8 cellular contexts compared by ENCODE assay signal in the genomic region with DNA sequence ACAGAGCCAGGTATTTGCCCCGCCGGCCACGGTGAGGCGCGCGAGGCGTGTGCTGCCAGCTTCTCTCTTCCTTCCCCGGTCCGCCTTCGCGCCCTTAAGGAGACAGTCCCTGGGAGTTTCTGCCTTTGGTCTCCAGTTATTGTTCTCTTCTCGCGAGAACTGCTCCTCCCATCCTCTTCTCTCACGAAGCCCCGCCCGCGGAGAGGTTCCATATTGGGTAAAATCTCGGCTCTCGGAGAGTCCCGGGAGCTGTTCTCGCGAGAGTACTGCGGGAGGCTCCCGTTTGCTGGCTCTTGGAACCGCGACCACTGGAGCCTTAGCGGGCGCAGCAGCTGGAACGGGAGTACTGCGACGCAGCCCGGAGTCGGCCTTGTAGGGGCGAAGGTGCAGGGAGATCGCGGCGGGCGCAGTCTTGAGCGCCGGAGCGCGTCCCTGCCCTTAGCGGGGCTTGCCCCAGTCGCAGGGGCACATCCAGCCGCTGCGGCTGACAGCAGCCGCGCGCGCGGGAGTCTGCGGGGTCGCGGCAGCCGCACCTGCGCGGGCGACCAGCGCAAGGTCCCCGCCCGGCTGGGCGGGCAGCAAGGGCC. TPM values are rescaled to one million over a fixed set of nuclear protein-coding genes. Genes with fewer than 3 reads are reported as not detected.
DNase-seq lines count a peak whose midpoint lies in the region; ATAC-seq, FAIRE-seq and TF ChIP-seq lines count a peak whose summit lies in the region.

A gene (plus strand): TSS at position 308 of the 587 bp plus-strand sequence. CDS start 350 bp downstream, outside the sequence.

- peak; percentile 96 for FAIRE-seq in H54 (lab: Jason Lieb, UNC)

- H3K27me3 ChIP-seq in RWPE2 (ENCODE audit: insufficient read depth, poor library complexity, severe bottlenecking) (no peaks in the 10 kb centered on the region), fibroblast of lung (ENCODE audit: control insufficient read depth, insufficient read depth, low read length) (no peaks in the 10 kb centered on the region)

- H3K79me2 ChIP-seq in fibroblast of lung (ENCODE audit: control insufficient read depth, insufficient read depth, low read length), result peaks cover 49% of the 10 kb centered on the region

- no peaks in the 10 kb centered on the region for H4K20me1 ChIP-seq in fibroblast of lung (ENCODE audit: control insufficient read depth, extremely low read depth, insufficient read depth, low read length)

- TF ChIP-seq CTCF in RWPE2 (IDR thresholded peaks at IDR 0.05; ENCODE audit: poor library complexity, severe bottlenecking) (peak; percentile 97), fibroblast of lung (conservative IDR thresholded peaks at IDR 0.05 in 1 of 2, IDR thresholded peaks at IDR 0.05 in 1 of 2; ENCODE audit: low read depth in 1 of 2, low read length in 2 of 2) (peak; percentile 81 to 87)

- TF ChIP-seq POLR2A in H54 (IDR thresholded peaks at IDR 0.05; ENCODE audit: low read depth, low read length), result peak; percentile 91

- peaks cover 21% of the 10 kb centered on the region for H3K27me3 Mint-ChIP-seq in activated T-helper 2 cell treated with anti-CD3 and anti-CD28 coated beads, Interferon-gamma antibody, Interleukin-2, Interleukin-4, amounts not matched to agents 10 μg/mL and 5 μg/mL and 100 μg/mL, durations not matched to agents 14 hours and 24 hours and 36 hours (ENCODE audit: low read depth)
- H3K27me3 Mint-ChIP-seq in naive thymus-derived CD8-positive, alpha-beta T cell, result peaks cover 16 to 28% (median 21%) of the 10 kb centered on the region in 5 donors

- H3K9ac ChIP-seq in ES-I3 (ENCODE audit: low read depth, low read length), result peak within 1 kb of the TSS; percentile 91
- peak within 1 kb of the TSS; percentile 95 for H3K9ac ChIP-seq in fibroblast of lung (ENCODE audit: insufficient read depth, low read length)

- H3K36me3 Mint-ChIP-seq in activated T-helper 2 cell treated with anti-CD3 and anti-CD28 coated beads, Interferon-gamma antibody, Interleukin-2, Interleukin-4, amounts not matched to agents 10 μg/mL and 5 μg/mL and 100 μg/mL, durations not matched to agents 14 hours and 24 hours and 36 hours (ENCODE audit: low read depth), result peaks cover 17% of the 10 kb centered on the region
- H3K36me3 Mint-ChIP-seq in naive thymus-derived CD8-positive, alpha-beta T cell, result peaks cover 0 to 5% (median 5%) of the 10 kb centered on the region in 3 donors

- intact Hi-C loops in activated T-helper 2 cell treated with anti-CD3 and anti-CD28 coated beads, Interferon-gamma antibody, Interleukin-2, Interleukin-4, amounts not matched to agents 10 μg/mL and 5 μg/mL and 100 μg/mL, durations not matched to agents 14 hours and 24 hours and 36 hours (cut with micrococcal nuclease), result loop anchor here (1.0 to 5.0 kb wide), 10 partner anchors 55 to 570 kb away; a partner anchor contains a TSS

- H3K9me3 Mint-ChIP-seq in activated T-helper 2 cell treated with anti-CD3 and anti-CD28 coated beads, Interferon-gamma antibody, Interleukin-2, Interleukin-4, amounts not matched to agents 10 μg/mL and 5 μg/mL and 100 μg/mL, durations not matched to agents 14 hours and 24 hours and 36 hours, result no peaks in the 10 kb centered on the region
- H3K9me3 Mint-ChIP-seq in naive thymus-derived CD8-positive, alpha-beta T cell, result no peaks in the 10 kb centered on the region

- peak within 1 kb of the TSS; percentile 73 for H3K4me3 ChIP-seq in RWPE2 (ENCODE audit: severe bottlenecking)
- peak within 1 kb of the TSS; percentile 79 to 100 (median 92) for H3K4me3 ChIP-seq in fibroblast of lung (replicated peaks in 1 of 4; ENCODE audit: control extremely low read depth in 1 of 4, insufficient read depth in 1 of 4, low read depth in 3 of 4, low read length in 4 of 4)

- H3K9me3 ChIP-seq in ES-I3 (ENCODE audit: control insufficient read depth, insufficient read depth, low read length) (no peaks in the 10 kb centered on the region), RWPE2 (ENCODE audit: severe bottlenecking) (no peaks in the 10 kb centered on the region), fibroblast of lung (ENCODE audit: control insufficient read depth, insufficient read depth, low read depth, low read length) (no peaks in the 10 kb centered on the region)

- POLR2A ChIA-PET in naive thymus-derived CD8-positive, alpha-beta T cell (lab: Charles Lee), result interaction anchor here (0.6 to 5.3 kb wide), 24 partner anchors 18 to 727 kb away, joined by 3 to 71 read pairs (median 4); a partner anchor contains a TSS

- H3K4me1 Mint-ChIP-seq in activated T-helper 2 cell treated with anti-CD3 and anti-CD28 coated beads, Interferon-gamma antibody, Interleukin-2, Interleukin-4, amounts not matched to agents 10 μg/mL and 5 μg/mL and 100 μg/mL, durations not matched to agents 14 hours and 24 hours and 36 hours (ENCODE audit: low read depth), result peaks cover 32% of the 10 kb centered on the region
- H3K4me1 Mint-ChIP-seq in naive thymus-derived CD8-positive, alpha-beta T cell, result peaks cover 19 to 43% (median 40%) of the 10 kb centered on the region in 4 donors

- H3K27ac ChIP-seq in RWPE2 (ENCODE audit: poor library complexity, severe bottlenecking), result peak within 1 kb of the TSS; percentile 83
- H3K27ac ChIP-seq in fibroblast of lung (ENCODE audit: insufficient read depth, low read length), result peak within 1 kb of the TSS; percentile 84

- peak; percentile 85 for ATAC-seq in RWPE2 (ENCODE audit: low read depth)
- peak; percentile 83 to 88 for ATAC-seq in naive thymus-derived CD8-positive, alpha-beta T cell

- H3K4me2 ChIP-seq in fibroblast of lung (ENCODE audit: extremely low read depth, insufficient read depth, low read length), result peak within 1 kb of the TSS; percentile 73

- peak; percentile 96 for DNase-seq in H54 (ENCODE audit: insufficient read length, low spot score)
- peak; percentile 100 for DNase-seq in LoVo (ENCODE audit: low spot score)
- peak; percentile 99 for DNase-seq in RWPE2 (ENCODE audit: low spot score)
- peak; percentile 99 for DNase-seq in activated T-helper 2 cell treated with anti-CD3 and anti-CD28 coated beads, Interferon-gamma antibody, Interleukin-2, Interleukin-4, amounts not matched to agents 10 μg/mL and 5 μg/mL and 100 μg/mL, durations not matched to agents 14 hours and 24 hours and 36 hours (ENCODE audit: low spot score)
- DNase-seq in fibroblast of lung (ENCODE audit: low read depth in 2 of 2), result peak; percentile 98 to 100
- peak; percentile 93 to 100 (median 99) for DNase-seq in naive thymus-derived CD8-positive, alpha-beta T cell
- DNase-seq in stimulated activated naive CD4-positive, alpha-beta T cell (lab: John Stamatoyannopoulos, UW), result peak; percentile 93 to 99 (median 99)

- no peaks in the 10 kb centered on the region for H3K36me3 ChIP-seq in ES-I3 (ENCODE audit: insufficient read depth, low read length)
- H3K36me3 ChIP-seq in RWPE2 (ENCODE audit: low read depth), result no peaks in the 10 kb centered on the region; the same call in 1 of the 2 replicates
- H3K36me3 ChIP-seq in fibroblast of lung (ENCODE audit: control insufficient read depth, insufficient read depth, low read length), result no peaks in the 10 kb centered on the region

- H3K4me1 ChIP-seq in ES-I3 (ENCODE audit: insufficient read depth, low read length), result peaks cover 29% of the 10 kb centered on the region
- H3K4me1 ChIP-seq in RWPE2 (ENCODE audit: insufficient read depth, poor library complexity, severe bottlenecking), result peaks cover 11% of the 10 kb centered on the region
- peaks cover 10% of the 10 kb centered on the region for H3K4me1 ChIP-seq in fibroblast of lung (ENCODE audit: control insufficient read depth, extremely low read depth, insufficient read depth, low read length)

- H3K4me3 Mint-ChIP-seq in activated T-helper 2 cell treated with anti-CD3 and anti-CD28 coated beads, Interferon-gamma antibody, Interleukin-2, Interleukin-4, amounts not matched to agents 10 μg/mL and 5 μg/mL and 100 μg/mL, durations not matched to agents 14 hours and 24 hours and 36 hours (ENCODE audit: low read depth), result peak within 1 kb of the TSS; percentile 95
- H3K4me3 Mint-ChIP-seq in naive thymus-derived CD8-positive, alpha-beta T cell, result peak within 1 kb of the TSS; percentile 85 to 97 (median 94)

- peak within 1 kb of the TSS; percentile 93 for H2AFZ ChIP-seq in fibroblast of lung (ENCODE audit: low read length)

- peak within 1 kb of the TSS; percentile 89 for H3K27ac Mint-ChIP-seq in activated T-helper 2 cell treated with anti-CD3 and anti-CD28 coated beads, Interferon-gamma antibody, Interleukin-2, Interleukin-4, amounts not matched to agents 10 μg/mL and 5 μg/mL and 100 μg/mL, durations not matched to agents 14 hours and 24 hours and 36 hours
- peak within 1 kb of the TSS; percentile 74 to 96 (median 94) for H3K27ac Mint-ChIP-seq in naive thymus-derived CD8-positive, alpha-beta T cell

RNA-seq across cellular contexts. Expression of the gene that starts here (rescaled TPM):
- total RNA-seq in activated T-helper 2 cell treated with anti-CD3 and anti-CD28 coated beads, Interferon-gamma antibody, Interleukin-2, Interleukin-4, amounts not matched to agents 10 μg/mL and 5 μg/mL and 100 μg/mL, durations not matched to agents 14 hours and 24 hours and 36 hours, result 44.3 and 46.5 TPM in 2 replicates
- total RNA-seq in fibroblast of lung, result 44.4 and 57.8 TPM in 2 replicates
- 39.7 and 55.9 TPM in 2 replicates for polyA plus RNA-seq in fibroblast of lung
- 25.2 and 32.7 TPM in 2 replicates for polyA plus RNA-seq in fibroblast of lung (2012)
- 20.8 and 34.3 TPM in 2 replicates for polyA minus RNA-seq in fibroblast of lung (ENCODE audit: low replicate concordance)
- total RNA-seq in naive thymus-derived CD8-positive, alpha-beta T cell, result 10 to 100 TPM; 51.5 to 56.5 TPM
- 10 to 100 TPM; 38.1 to 52.9 (median 39.6) TPM for polyA plus RNA-seq in naive thymus-derived CD8-positive, alpha-beta T cell

Comparison
In these comparisons a context has a peak if more than half of its experiments do, and no peak if none do; other contexts are left out.
1. Peak in every context shown above with its lines: DNase-seq, ATAC-seq, H3K4me3 ChIP-seq and H3K27ac ChIP-seq.